In genomic region chr2:105454801-105455485, GRCh38 we compare ENCODE assay signal across 8 cellular contexts. TPM values are rescaled to one million over a fixed set of nuclear protein-coding genes. Genes with fewer than 3 reads are reported as not detected.
DNase-seq lines count a peak whose midpoint lies in the region; ATAC-seq and TF ChIP-seq lines count a peak whose summit lies in the region.

No MANE protein-coding gene starts in this region.

- H3K4me1 ChIP-seq in right atrium auricular region: no peaks in the 10 kb centered on the region
- peaks cover 12% of the 10 kb centered on the region for H3K4me1 ChIP-seq in fibroblast of lung (ENCODE audit: control insufficient read depth, extremely low read depth, insufficient read depth, low read length)
- H3K4me1 ChIP-seq in psoas muscle: peaks cover 13% of the 10 kb centered on the region

- H3K27ac ChIP-seq in right atrium auricular region (no peak overlapping the region), fibroblast of lung (ENCODE audit: insufficient read depth, low read length) (peak overlapping the region; percentile 71), psoas muscle (peak overlapping the region; percentile 64)

- intact Hi-C loops in Right ventricle myocardium superior (cut with DNase I) (no loop called here), psoas muscle (cut with DNase I) (loop anchor here in 1 of 2 donors (2.0 kb wide), 1 partner anchor 62 kb away; no protein-coding TSS in a partner anchor)

- DNase-seq in Right ventricle myocardium superior (peak; percentile 58), right atrium auricular region (ENCODE audit: low spot score) (no peak), RKO (ENCODE audit: low spot score) (peak; percentile 62), fibroblast of lung (ENCODE audit: low read depth in 2 of 2) (peak; percentile 87 to 90), psoas muscle (no peak), NCI-H2029 (lab: John Stamatoyannopoulos, UW) (no peak)

- H3K4me3 ChIP-seq in right atrium auricular region (no peak overlapping the region), fibroblast of lung (replicated peaks in 1 of 4; ENCODE audit: control extremely low read depth in 1 of 4, insufficient read depth in 1 of 4, low read depth in 3 of 4, low read length in 4 of 4) (no peak overlapping the region), psoas muscle (no peak overlapping the region)

- H4K20me1 ChIP-seq in fibroblast of lung (ENCODE audit: control insufficient read depth, extremely low read depth, insufficient read depth, low read length): no peaks in the 10 kb centered on the region

- 59 to 68% (median 68%) methylated on average over 6 of the region's 6 CpGs for WGBS in psoas muscle, 3 donors

- H3K36me3 ChIP-seq in right atrium auricular region (no peaks in the 10 kb centered on the region), fibroblast of lung (ENCODE audit: control insufficient read depth, insufficient read depth, low read length) (no peaks in the 10 kb centered on the region), psoas muscle (ENCODE audit: insufficient read depth in 1 of 2, low read depth in 1 of 2) (no peaks in the 10 kb centered on the region)

- H3K4me2 ChIP-seq in fibroblast of lung (ENCODE audit: extremely low read depth, insufficient read depth, low read length): peak overlapping the region; percentile 55

- H3K9me3 ChIP-seq in right atrium auricular region (no peaks in the 10 kb centered on the region), fibroblast of lung (ENCODE audit: control insufficient read depth, insufficient read depth, low read depth, low read length) (no peaks in the 10 kb centered on the region), psoas muscle (no peaks in the 10 kb centered on the region)

- no peak overlapping the region for H3K9ac ChIP-seq in fibroblast of lung (ENCODE audit: insufficient read depth, low read length)

- no peaks in the 10 kb centered on the region for H3K79me2 ChIP-seq in fibroblast of lung (ENCODE audit: control insufficient read depth, insufficient read depth, low read length)

- ATAC-seq in Right ventricle myocardium superior (ENCODE audit: poor library complexity) (peak; percentile 43), psoas muscle (peak; percentile 20 to 34 (median 28)), HG03025 (IDR thresholded peaks at IDR 0.05; ENCODE audit: low FRiP score, unreplicated experiment) (no peak), GM21447 (IDR thresholded peaks at IDR 0.05; ENCODE audit: unreplicated experiment) (no peak)

- TF ChIP-seq CTCF in right atrium auricular region (IDR thresholded peaks at IDR 0.05): no peak
- peak; percentile 33 to 62 for TF ChIP-seq CTCF in fibroblast of lung (conservative IDR thresholded peaks at IDR 0.05 in 1 of 2, IDR thresholded peaks at IDR 0.05 in 1 of 2; ENCODE audit: low read depth in 1 of 2, low read length in 2 of 2)
- TF ChIP-seq CTCF in psoas muscle (IDR thresholded peaks at IDR 0.05): no peak

- no peak overlapping the region for H2AFZ ChIP-seq in fibroblast of lung (ENCODE audit: low read length)

- no peaks in the 10 kb centered on the region for H3K27me3 ChIP-seq in right atrium auricular region
- H3K27me3 ChIP-seq in fibroblast of lung (ENCODE audit: control insufficient read depth, insufficient read depth, low read length): peaks cover 2% of the 10 kb centered on the region
- no peaks in the 10 kb centered on the region for H3K27me3 ChIP-seq in psoas muscle (ENCODE audit: insufficient read depth in 3 of 3, low read length in 2 of 3)

RNA-seq across cellular contexts. Expression of gene FHL2, which starts 56.1 kb away (rescaled TPM):
- total RNA-seq in Right ventricle myocardium superior (1,567 TPM), right atrium auricular region (100 to 1,000 TPM; 141 to 356 TPM), fibroblast of lung (120 and 144 TPM in 2 replicates), psoas muscle (100 to 1,000 TPM in 1 of 4 donors, 10 to 100 TPM in 3; 33.5 to 114 (median 51.7) TPM)
- polyA plus RNA-seq in fibroblast of lung (415 and 421 TPM in 2 replicates), psoas muscle (10 to 100 TPM; 24.7 to 40.9 (median 28.5) TPM)
- polyA plus RNA-seq in fibroblast of lung (2012): 318 and 323 TPM in 2 replicates
- 483 and 485 TPM in 2 replicates for polyA minus RNA-seq in fibroblast of lung (ENCODE audit: low replicate concordance)

Comparison
In these comparisons a context has a peak if more than half of its experiments do, and no peak if none do; other contexts are left out.
1. DNase-seq: peak in Right ventricle myocardium superior (single experiment), RKO (single experiment) and fibroblast of lung (2 of 2); none in right atrium auricular region (single experiment), psoas muscle (0 of 2) and NCI-H2029 (single experiment).
2. ATAC-seq: peak in Right ventricle myocardium superior (single experiment) and psoas muscle (4 of 4); none in HG03025 (single experiment) and GM21447 (single experiment).
3. H3K27ac ChIP-seq: peak in fibroblast of lung (single experiment) and psoas muscle (single experiment); none in right atrium auricular region (0 of 2).
4. CTCF ChIP-seq: peak in fibroblast of lung (2 of 2); none in right atrium auricular region (0 of 2) and psoas muscle (single experiment).